13 cellular contexts compared by ENCODE assay signal in the genomic region with DNA sequence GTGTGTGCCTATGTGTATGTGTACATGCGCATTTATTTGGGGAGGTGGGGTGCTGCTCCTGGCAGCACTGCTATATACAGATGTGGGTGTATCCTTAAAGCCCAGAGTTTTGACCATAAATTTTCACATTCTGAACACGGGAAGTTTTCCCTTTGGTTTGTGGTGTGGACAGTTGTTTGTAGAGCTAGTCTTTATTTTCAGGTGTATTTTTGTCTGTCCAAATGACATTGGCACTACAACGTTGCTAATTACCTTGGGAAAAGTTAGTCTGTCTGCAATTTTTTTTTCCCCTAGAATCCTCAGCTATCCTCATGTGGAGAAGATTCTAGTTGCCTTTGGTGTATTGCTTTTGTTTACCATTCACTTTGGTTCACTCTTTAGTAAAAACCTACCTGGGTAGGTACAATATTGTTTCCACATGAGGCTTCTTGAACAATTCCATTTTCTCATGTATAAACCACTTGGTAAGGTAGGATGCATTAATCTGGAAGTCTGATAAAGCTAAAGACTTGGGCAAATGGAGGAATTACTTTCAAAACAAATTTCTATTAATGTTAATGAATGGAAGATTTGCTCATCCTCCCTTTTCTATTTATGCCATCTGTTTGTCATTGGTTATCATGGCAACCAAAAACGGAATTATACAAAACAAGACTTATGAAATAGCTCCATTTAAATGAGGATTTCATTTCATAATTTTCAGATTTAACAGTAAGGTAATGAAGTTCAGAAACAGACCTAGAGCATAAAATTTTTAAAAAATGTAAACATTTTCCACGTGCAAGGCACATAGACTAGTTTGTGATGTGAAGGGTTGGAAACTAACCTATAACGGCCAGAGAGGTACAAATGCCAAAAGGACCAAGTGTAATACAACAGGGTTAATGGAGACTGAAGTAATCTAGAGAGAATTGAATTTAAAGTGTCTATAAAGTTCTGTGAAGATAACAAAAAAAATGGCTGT. TPM values are rescaled to one million over a fixed set of nuclear protein-coding genes. Genes with fewer than 3 reads are reported as not detected.
DNase-seq lines count a peak whose midpoint lies in the region; ATAC-seq, FAIRE-seq and TF ChIP-seq lines count a peak whose summit lies in the region.
"Had no signal": no experiment of that assay in that cellular context is flagged by ENCODE, and none has a peak within 500 bp of the region (broad histone marks: within the 10 kb centered on the region; RNA-seq: fewer than 3 reads in every experiment).

No MANE protein-coding gene starts in this region.

- H3K27me3 ChIP-seq in muscle layer of duodenum (ENCODE audit: low read depth, low read length) (no peaks in the 10 kb centered on the region), PC-9 (ENCODE audit: insufficient read depth, low read depth) (no peaks in the 10 kb centered on the region)

- no peak for TF ChIP-seq RAD21 in A549 (conservative IDR thresholded peaks at IDR 0.05 in 1 of 2, IDR thresholded peaks at IDR 0.05 in 1 of 2)

- H3F3A ChIP-seq in PC-9 (ENCODE audit: insufficient read depth, low read depth), result no peaks in the 10 kb centered on the region; the same call in 1 of the 2 replicates

- intact Hi-C loops in PC-9 (cut with micrococcal nuclease; ENCODE audit: unreplicated experiment), result no loop called here

- H3K27ac ChIP-seq in A549 (no peak overlapping the region), muscle layer of duodenum (ENCODE audit: low read length) (peak overlapping the region; percentile 49), PC-9 (no peak overlapping the region)

- no peaks in the 10 kb centered on the region for H4K20me1 ChIP-seq in PC-9 (ENCODE audit: insufficient read depth)

- no TSS peak for BruUV-seq in PC-9 (replicated peaks; lab: Mats Ljungman, UMichigan)

- H3K4me3 ChIP-seq in A549 (no peak overlapping the region), muscle layer of duodenum (ENCODE audit: low read depth in 1 of 2, low read length in 2 of 2) (peak overlapping the region in 1 of 2 donors; percentile 19), PC-9 (no peak overlapping the region)

- peak in 1 of 2 experiments; percentile 52 for DNase-seq in A549 (ENCODE audit: low read depth in 1 of 2, low spot score in 1 of 2)
- peak; percentile 77 for DNase-seq in M059J (ENCODE audit: low read depth)
- DNase-seq in dermis blood vessel endothelial cell, result peak; percentile 91
- DNase-seq in activated CD4-positive, alpha-beta T cell treated with anti-CD3 and anti-CD28 coated beads for 4 hours, result no peak
- DNase-seq in PC-9, result no peak
- DNase-seq: AML-193; naive thymus-derived CD4-positive, alpha-beta T cell; NCI-H82; stimulated activated CD4-positive, alpha-beta T cell treated with anti-CD3 and anti-CD28 coated beads, Interleukin-4, amount 100 ng/mL, for 4 hours had no signal

- H3K4me2 ChIP-seq in A549, result peak overlapping the region; percentile 68; the same call in 1 of the 3 replicates
- H3K4me2 ChIP-seq in PC-9, result no peak overlapping the region

- peaks cover 0 to 21% of the 10 kb centered on the region in 2 donors for H3K36me3 ChIP-seq in muscle layer of duodenum (ENCODE audit: control insufficient read depth in 1 of 2, insufficient read depth in 2 of 2, low read length in 2 of 2)
- H3K36me3 ChIP-seq in PC-9 (ENCODE audit: low read depth), result no peaks in the 10 kb centered on the region

- CTCF ChIA-PET in A549 (lab: Yijun Ruan, JAX), result interaction anchor here (1.6 kb wide), 1 partner anchor 32 kb away, joined by 5 read pairs; no protein-coding TSS in a partner anchor
- CTCF ChIA-PET in PC-9 (lab: Charles Lee), result no interaction called here

- FAIRE-seq in A549 (lab: Jason Lieb, UNC), result no peak

- H3K4me1 ChIP-seq in A549, result peaks cover 28% of the 10 kb centered on the region
- peaks cover 0 to 3% of the 10 kb centered on the region in 2 donors for H3K4me1 ChIP-seq in muscle layer of duodenum (ENCODE audit: control insufficient read depth in 1 of 2, insufficient read depth in 2 of 2, low read length in 2 of 2)
- peaks cover 18% of the 10 kb centered on the region for H3K4me1 ChIP-seq in PC-9 (replicated peaks; ENCODE audit: insufficient read depth)

- H3K9me3 ChIP-seq in A549 (no peaks in the 10 kb centered on the region), muscle layer of duodenum (ENCODE audit: control insufficient read depth in 1 of 2, low read length in 2 of 2) (no peaks in the 10 kb centered on the region), PC-9 (ENCODE audit: insufficient read depth, low read depth) (no peaks in the 10 kb centered on the region; the same call in 1 of the 2 replicates)

- H3K9me2 ChIP-seq in PC-9 (ENCODE audit: insufficient read depth), result no peaks in the 10 kb centered on the region

- no peak for TF ChIP-seq POLR2A in A549 (IDR thresholded peaks at IDR 0.05; ENCODE audit: low read length)

- WGBS in A549 (ENCODE audit: missing lambda C conversion rate), result 54% methylated on average over 6 of the region's 6 CpGs

- H2AFZ ChIP-seq in PC-9, result no peak overlapping the region

- no peak for TF ChIP-seq EP300 in A549 (IDR thresholded peaks at IDR 0.05)

- no peak for TF ChIP-seq CTCF in A549 (IDR thresholded peaks at IDR 0.05)
- no peak for TF ChIP-seq CTCF in PC-9 (conservative IDR thresholded peaks at IDR 0.05)

- H3K79me2 ChIP-seq in PC-9 (ENCODE audit: low read depth), result no peaks in the 10 kb centered on the region

- ATAC-seq in A549 (peak in 1 of 2 experiments; percentile 47; a peak in 3 of 6 replicates), HG03139 (IDR thresholded peaks at IDR 0.05; ENCODE audit: unreplicated experiment) (no peak), GM21360 (IDR thresholded peaks at IDR 0.05; ENCODE audit: unreplicated experiment) (no peak)
- ATAC-seq: HCT116; naive thymus-derived CD4-positive, alpha-beta T cell had no signal

- POLR2A ChIA-PET in A549 (lab: Yijun Ruan, JAX) (interaction anchor here (0.6 kb wide), 1 partner anchor 32 kb away, joined by 3 read pairs; no protein-coding TSS in a partner anchor), PC-9 (lab: Charles Lee; ENCODE audit: unreplicated experiment) (interaction anchor here (0.7 to 0.8 kb wide), 2 partner anchors 26 to 80 kb away, joined by 4 to 9 read pairs; no protein-coding TSS in a partner anchor)

TF ChIP-seq in A549, 52 proteins besides CTCF, POLR2A, EP300 and RAD21 (continues in another document):
- TF ChIP-seq JUN (IDR thresholded peaks at IDR 0.05), result no peak; a peak in 1 of 5 replicates
- TF ChIP-seq HDAC2 (IDR thresholded peaks at IDR 0.05), result no peak
- TF ChIP-seq HEYL (CRISPR knock-in tag; IDR thresholded peaks at IDR 0.05), result 0 out of 2 replicates have a peak, but pooled peaks have one; percentile 37
- TF ChIP-seq USF2 (IDR thresholded peaks at IDR 0.05), result no peak
- no peak for TF ChIP-seq MYC (IDR thresholded peaks at IDR 0.05; ENCODE audit: borderline replicate concordance, low read length)
- no peak for TF ChIP-seq RCOR1 (IDR thresholded peaks at IDR 0.05; ENCODE audit: low read depth, low read length)
- TF ChIP-seq CHD4 (IDR thresholded peaks at IDR 0.05; ENCODE audit: borderline replicate concordance), result no peak
- no peak for TF ChIP-seq PHF8 (IDR thresholded peaks at IDR 0.05; ENCODE audit: borderline replicate concordance, low read depth)
- TF ChIP-seq E2F6 (IDR thresholded peaks at IDR 0.05; ENCODE audit: borderline replicate concordance, low read depth), result no peak
- no peak for TF ChIP-seq ZC3H11A (IDR thresholded peaks at IDR 0.05)
- TF ChIP-seq, protein P1, sequence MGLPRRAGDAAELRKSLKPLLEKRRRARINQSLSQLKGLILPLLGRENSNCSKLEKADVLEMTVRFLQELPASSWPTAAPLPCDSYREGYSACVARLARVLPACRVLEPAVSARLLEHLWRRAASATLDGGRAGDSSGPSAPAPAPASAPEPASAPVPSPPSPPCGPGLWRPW (IDR thresholded peaks at IDR 0.05), result no peak
- TF ChIP-seq POLR2AphosphoS2 (conservative IDR thresholded peaks at IDR 0.05; ENCODE audit: low read length), result peak; percentile 14; the same call in 1 of the 2 replicates
- TF ChIP-seq FOSL2 (IDR thresholded peaks at IDR 0.05), result no peak
- no peak for TF ChIP-seq FOSL2 (CRISPR knock-in tag; IDR thresholded peaks at IDR 0.05)
- TF ChIP-seq CBX2 (IDR thresholded peaks at IDR 0.05; ENCODE audit: borderline replicate concordance, low read depth), result no peak
- TF ChIP-seq CEBPB (IDR thresholded peaks at IDR 0.05), result no peak
- TF ChIP-seq ATOH8 (CRISPR knock-in tag; IDR thresholded peaks at IDR 0.05; ENCODE audit: low read depth), result no peak; the same call in 1 of the 2 replicates
- TF ChIP-seq MAZ (IDR thresholded peaks at IDR 0.05; ENCODE audit: borderline replicate concordance, low read depth, low read length), result no peak

RNA-seq across cellular contexts. Expression of gene CCN2, which starts 3.9 kb away (rescaled TPM):
- polyA plus RNA-seq in A549 (2011; rRNA removed) (89.9 and 103 TPM in 2 replicates), A549 (2017; fragmentation: RNase III; extraction: RNeasy Plus Mini Kit Qiagen cat#74134 plus additional on column Dnase treatment) (32.0 to 47.4 TPM (median 40.5 TPM) in 3 replicates)
- polyA plus RNA-seq in A549 (2012; cell fraction: cytosol; rRNA removed), result 81.2 and 103 TPM in 2 replicates
- polyA plus RNA-seq in A549 (2012; cell fraction: nucleus; rRNA removed), result 126 and 177 TPM in 2 replicates
- polyA minus RNA-seq in A549 (2011; rRNA and poly(A)+ RNA removed), result 24.8 and 32.2 TPM in 2 replicates
- 44.5 and 76.7 TPM in 2 replicates for total RNA-seq in M059J (2014; rRNA removed; shearing (Covaris generic))
- total RNA-seq in dermis blood vessel endothelial cell (773 and 867 TPM in 2 replicates), PC-9 (2021) (20.2 and 34.1 TPM in 2 replicates)
- total RNA-seq: naive thymus-derived CD4-positive, alpha-beta T cell had no signal
- polyA plus RNA-seq: naive thymus-derived CD4-positive, alpha-beta T cell had no signal

Comparison
In these comparisons a context has a peak if more than half of its experiments do, and no peak if none do; other contexts are left out.
1. DNase-seq: peak in M059J (single experiment) and dermis blood vessel endothelial cell (single experiment); none in activated CD4-positive, alpha-beta T cell treated with anti-CD3 and anti-CD28 coated beads for 4 hours (0 of 2) and PC-9 (0 of 2).